In the genomic region with DNA sequence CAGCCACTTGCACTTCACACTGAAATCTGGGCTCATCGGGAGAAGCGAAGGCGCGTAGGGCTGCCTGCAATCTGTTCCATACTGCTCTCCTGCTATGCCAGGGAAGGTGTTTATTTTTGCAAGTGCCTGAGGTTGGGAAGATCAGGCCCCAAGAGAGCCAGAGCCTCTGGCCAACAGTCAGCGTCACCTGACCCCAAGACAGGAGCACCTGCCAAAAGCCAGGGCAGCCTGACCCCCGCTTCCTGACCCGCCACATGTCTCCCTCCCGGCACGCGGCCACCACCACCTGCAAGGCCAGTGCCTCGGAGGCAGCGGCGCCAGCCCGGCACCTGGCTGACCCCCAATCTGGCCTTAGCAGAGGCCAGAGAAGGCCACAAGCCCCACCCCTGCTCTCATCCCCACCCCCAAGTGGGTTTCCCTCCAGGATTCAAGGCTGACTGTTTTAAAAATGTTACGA, we compare ENCODE assay signal across 18 cellular contexts.
DNase-seq lines count a peak whose midpoint lies in the region; ATAC-seq, FAIRE-seq and TF ChIP-seq lines count a peak whose summit lies in the region.
"Had no signal": no experiment of that assay in that cellular context is flagged by ENCODE, and none has a peak within 500 bp of the region (broad histone marks: within the 10 kb centered on the region; RNA-seq: fewer than 3 reads in every experiment).

No MANE protein-coding gene starts in this region.

- 90 to 93% methylated on average over 15 of the region's 15 CpGs for WGBS in sigmoid colon, 2 donors

- ATAC-seq in GM21423 (IDR thresholded peaks at IDR 0.05; ENCODE audit: unreplicated experiment) = no peak
- no peak for ATAC-seq in esophagus mucosa
- ATAC-seq: GM12878, SK-N-SH treated with all-trans-retinoic acid at 6 μM for 48 hours, upper lobe of right lung had no signal

- no peak for FAIRE-seq in kidney (lab: Jason Lieb, UNC)
- FAIRE-seq: GM12878 had no signal

- H3K9me3 ChIP-seq in kidney (ENCODE audit: control insufficient read depth in 1 of 2, low read length in 2 of 2) (no peaks in the 10 kb centered on the region), sigmoid colon (no peaks in the 10 kb centered on the region), breast epithelium (no peaks in the 10 kb centered on the region), SJCRH30 (replicated peaks) (no peaks in the 10 kb centered on the region)
- H3K9me3 ChIP-seq: upper lobe of right lung had no signal

- H3K9ac ChIP-seq in kidney (ENCODE audit: low read length in 2 of 2) = no peak overlapping the region
- H3K9ac ChIP-seq: parathyroid adenoma had no signal

- TF ChIP-seq CTCF in C4-2B (conservative IDR thresholded peaks at IDR 0.05) = no peak
- TF ChIP-seq CTCF in kidney (IDR thresholded peaks at IDR 0.05; ENCODE audit: borderline replicate concordance, extremely low read depth, insufficient read depth) = no peak
- TF ChIP-seq CTCF in sigmoid colon (IDR thresholded peaks at IDR 0.05) = no peak
- no peak for TF ChIP-seq CTCF in breast epithelium (IDR thresholded peaks at IDR 0.05)

- TF ChIP-seq EP300 in sigmoid colon (IDR thresholded peaks at IDR 0.05) = no peak

- H3K36me3 ChIP-seq in kidney (ENCODE audit: control insufficient read depth in 1 of 2, insufficient read depth in 2 of 2, low read length in 2 of 2) (no peaks in the 10 kb centered on the region), sigmoid colon (peaks cover 0 to 17% (median 7%) of the 10 kb centered on the region in 4 donors), breast epithelium (no peaks in the 10 kb centered on the region), SJCRH30 (no peaks in the 10 kb centered on the region)

- H3K4me3 ChIP-seq in kidney (ENCODE audit: low read length in 2 of 2) (no peak overlapping the region), sigmoid colon (no peak overlapping the region), breast epithelium (no peak overlapping the region), SJCRH30 (no peak overlapping the region)
- H3K4me3 ChIP-seq: GM12878, upper lobe of right lung had no signal

- DNase-seq in cerebellar cortex (ENCODE audit: low spot score) = peak; percentile 71
- DNase-seq in kidney = no peak
- no peak for DNase-seq in sigmoid colon
- no peak for DNase-seq in breast epithelium (ENCODE audit: low spot score in 2 of 2)
- no peak for DNase-seq in SJCRH30
- DNase-seq: activated CD4-positive, alpha-beta T cell treated with anti-CD3 and anti-CD28 coated beads, Interleukin-2, amount 50 U/mL, for 48 hours; COR-L47; islet precursor cell; NCI-H187; NCI-H526; stimulated activated CD4-positive, alpha-beta T cell treated with anti-CD3 and anti-CD28 coated beads, Interleukin-2, amount 100 ng/mL, for 24 hours; upper lobe of right lung had no signal

- H3K27me3 ChIP-seq in sigmoid colon (no peaks in the 10 kb centered on the region), breast epithelium (no peaks in the 10 kb centered on the region), SJCRH30 (no peaks in the 10 kb centered on the region)
- H3K27me3 ChIP-seq: upper lobe of right lung had no signal

- H3K27ac ChIP-seq in C4-2B = peak overlapping the region; percentile 33
- peak overlapping the region; percentile 41 to 60 for H3K27ac ChIP-seq in kidney (ENCODE audit: low read depth in 2 of 2, low read length in 2 of 2)
- peak overlapping the region; percentile 77 to 87 (median 85) for H3K27ac ChIP-seq in sigmoid colon
- peak overlapping the region in 1 of 2 donors; percentile 45 for H3K27ac ChIP-seq in breast epithelium
- no peak overlapping the region for H3K27ac ChIP-seq in SJCRH30
- H3K27ac ChIP-seq: parathyroid adenoma, upper lobe of right lung had no signal

- intact Hi-C loops in kidney (cut with DNase I) (no loop called here), sigmoid colon (cut with DNase I) (no loop called here), breast epithelium (cut with DNase I; ENCODE audit: low total_unique reads) (no loop called here)

- peaks cover 25 to 27% of the 10 kb centered on the region in 2 donors for H3K4me1 ChIP-seq in kidney (ENCODE audit: control insufficient read depth in 1 of 2, insufficient read depth in 1 of 2, low read depth in 1 of 2, low read length in 2 of 2)
- H3K4me1 ChIP-seq in sigmoid colon = peaks cover 0 to 82% (median 68%) of the 10 kb centered on the region in 4 donors
- H3K4me1 ChIP-seq in breast epithelium = peaks cover 5 to 9% of the 10 kb centered on the region in 2 donors
- H3K4me1 ChIP-seq in SJCRH30 = peaks cover 71% of the 10 kb centered on the region

- no peak for TF ChIP-seq POLR2A in sigmoid colon (IDR thresholded peaks at IDR 0.05)
- TF ChIP-seq POLR2A in breast epithelium (IDR thresholded peaks at IDR 0.05) = no peak
